12 cellular contexts compared by ENCODE assay signal in genomic region chr17:50144845-50145531, GRCh38. TPM values are rescaled to one million over a fixed set of nuclear protein-coding genes. Genes with fewer than 3 reads are reported as not detected.
DNase-seq lines count a peak whose midpoint lies in the region; ATAC-seq and TF ChIP-seq lines count a peak whose summit lies in the region.
"Had no signal": no experiment of that assay in that cellular context is flagged by ENCODE, and none has a peak within 500 bp of the region (broad histone marks: within the 10 kb centered on the region; RNA-seq: fewer than 3 reads in every experiment).

No MANE protein-coding gene starts in this region.

- H3K4me3 ChIP-seq in left ventricle myocardium inferior = peak overlapping the region; percentile 98
- H3K4me3 ChIP-seq: lung had no signal

- no peaks in the 10 kb centered on the region for H3K9me3 ChIP-seq in left ventricle myocardium inferior (replicated peaks)
- H3K9me3 ChIP-seq: SK-N-SH had no signal

- peak overlapping the region; percentile 69 for H3K27ac Mint-ChIP-seq in T-helper 2 cell treated with Interferon-gamma antibody and Interleukin-4, amounts not matched to agents 5 μg/mL and 100 μg/mL, for 36 hours
- H3K27ac Mint-ChIP-seq in activated T-helper 17 cell treated with anti-CD3 and anti-CD28 coated beads, Interleukin-2, amount 50 U/mL, for 72 hours = peak overlapping the region; percentile 95
- H3K27ac Mint-ChIP-seq in stimulated activated naive CD8-positive, alpha-beta T cell treated with anti-CD3 and anti-CD28 coated beads, Interleukin-15, Interleukin-2, amounts not matched to agents 100 ng/mL and 50 ng/mL, for 24 hours = peak overlapping the region; percentile 62

- H3K27ac ChIP-seq in left ventricle myocardium inferior (replicated peaks) = peak overlapping the region; percentile 98

- DNase-seq in T-helper 2 cell treated with Interferon-gamma antibody and Interleukin-4, amounts not matched to agents 5 μg/mL and 100 μg/mL, for 36 hours (ENCODE audit: low spot score) = peak; percentile 42
- DNase-seq in T-helper 2 cell (no peak), left ventricle myocardium inferior (no peak), KBM-7 (no peak), kidney tubule cell (ENCODE audit: low spot score) (no peak), dermis blood vessel endothelial cell (no peak)
- DNase-seq: 8988T, NCI-H226, SK-N-SH had no signal

- H3K9me3 Mint-ChIP-seq in T-helper 2 cell treated with Interferon-gamma antibody and Interleukin-4, amounts not matched to agents 5 μg/mL and 100 μg/mL, for 36 hours = no peaks in the 10 kb centered on the region
- H3K9me3 Mint-ChIP-seq in activated T-helper 17 cell treated with anti-CD3 and anti-CD28 coated beads, Interleukin-2, amount 50 U/mL, for 72 hours = no peaks in the 10 kb centered on the region
- H3K9me3 Mint-ChIP-seq in stimulated activated naive CD8-positive, alpha-beta T cell treated with anti-CD3 and anti-CD28 coated beads, Interleukin-15, Interleukin-2, amounts not matched to agents 100 ng/mL and 50 ng/mL, for 24 hours = no peaks in the 10 kb centered on the region

- peaks cover 90% of the 10 kb centered on the region for H3K4me1 ChIP-seq in left ventricle myocardium inferior

- intact Hi-C loops in left ventricle myocardium inferior (cut with micrococcal nuclease) = no loop called here

- in situ Hi-C loops in KBM-7 (cut with MboI; ENCODE audit: low pct_unique_long_range_greater_than_20kb, low sequenced_read_pairs) = no loop called here

- H3K4me1 Mint-ChIP-seq in T-helper 2 cell treated with Interferon-gamma antibody and Interleukin-4, amounts not matched to agents 5 μg/mL and 100 μg/mL, for 36 hours (ENCODE audit: low read depth) = peaks cover 63% of the 10 kb centered on the region
- peaks cover 61% of the 10 kb centered on the region for H3K4me1 Mint-ChIP-seq in activated T-helper 17 cell treated with anti-CD3 and anti-CD28 coated beads, Interleukin-2, amount 50 U/mL, for 72 hours
- H3K4me1 Mint-ChIP-seq in stimulated activated naive CD8-positive, alpha-beta T cell treated with anti-CD3 and anti-CD28 coated beads, Interleukin-15, Interleukin-2, amounts not matched to agents 100 ng/mL and 50 ng/mL, for 24 hours (ENCODE audit: low read depth) = peaks cover 77% of the 10 kb centered on the region

- ATAC-seq in activated T-helper 17 cell treated with anti-CD3 and anti-CD28 coated beads, Interleukin-2, amount 50 U/mL, for 72 hours (replicated peaks) = peak; percentile 11

- H3K4me3 Mint-ChIP-seq in T-helper 2 cell treated with Interferon-gamma antibody and Interleukin-4, amounts not matched to agents 5 μg/mL and 100 μg/mL, for 36 hours = peak overlapping the region; percentile 98
- H3K4me3 Mint-ChIP-seq in activated T-helper 17 cell treated with anti-CD3 and anti-CD28 coated beads, Interleukin-2, amount 50 U/mL, for 72 hours = peak overlapping the region; percentile 98
- peak overlapping the region; percentile 94 for H3K4me3 Mint-ChIP-seq in stimulated activated naive CD8-positive, alpha-beta T cell treated with anti-CD3 and anti-CD28 coated beads, Interleukin-15, Interleukin-2, amounts not matched to agents 100 ng/mL and 50 ng/mL, for 24 hours

- TF ChIP-seq CTCF in left ventricle myocardium inferior (IDR thresholded peaks at IDR 0.05; ENCODE audit: borderline replicate concordance) = no peak

- peaks cover 78% of the 10 kb centered on the region for H3K36me3 Mint-ChIP-seq in T-helper 2 cell treated with Interferon-gamma antibody and Interleukin-4, amounts not matched to agents 5 μg/mL and 100 μg/mL, for 36 hours (ENCODE audit: low read depth)
- H3K36me3 Mint-ChIP-seq in activated T-helper 17 cell treated with anti-CD3 and anti-CD28 coated beads, Interleukin-2, amount 50 U/mL, for 72 hours (ENCODE audit: low read depth) = peaks cover 94% of the 10 kb centered on the region
- H3K36me3 Mint-ChIP-seq in stimulated activated naive CD8-positive, alpha-beta T cell treated with anti-CD3 and anti-CD28 coated beads, Interleukin-15, Interleukin-2, amounts not matched to agents 100 ng/mL and 50 ng/mL, for 24 hours (ENCODE audit: low read depth) = peaks cover 55% of the 10 kb centered on the region

- H3K27me3 ChIP-seq in left ventricle myocardium inferior (ENCODE audit: low read depth) = no peaks in the 10 kb centered on the region

- peaks cover 54% of the 10 kb centered on the region for H3K36me3 ChIP-seq in left ventricle myocardium inferior

- no peaks in the 10 kb centered on the region for H3K27me3 Mint-ChIP-seq in T-helper 2 cell treated with Interferon-gamma antibody and Interleukin-4, amounts not matched to agents 5 μg/mL and 100 μg/mL, for 36 hours (ENCODE audit: low read depth)
- no peaks in the 10 kb centered on the region for H3K27me3 Mint-ChIP-seq in activated T-helper 17 cell treated with anti-CD3 and anti-CD28 coated beads, Interleukin-2, amount 50 U/mL, for 72 hours
- H3K27me3 Mint-ChIP-seq in stimulated activated naive CD8-positive, alpha-beta T cell treated with anti-CD3 and anti-CD28 coated beads, Interleukin-15, Interleukin-2, amounts not matched to agents 100 ng/mL and 50 ng/mL, for 24 hours = no peaks in the 10 kb centered on the region

RNA-seq across cellular contexts. Expression of gene PPP1R9B, which starts 5.5 kb away (rescaled TPM):
- total RNA-seq in activated T-helper 17 cell treated with anti-CD3 and anti-CD28 coated beads, Interleukin-2, amount 50 U/mL, for 72 hours = 10 to 100 TPM; 73.6 to 89.2 TPM
- 33.0 TPM for total RNA-seq in left ventricle myocardium inferior
- 35.2 and 45.8 TPM in 2 replicates for total RNA-seq in dermis blood vessel endothelial cell

RNA-seq across cellular contexts. Expression of gene SAMD14, which starts 15.0 kb away (rescaled TPM):
- total RNA-seq in activated T-helper 17 cell treated with anti-CD3 and anti-CD28 coated beads, Interleukin-2, amount 50 U/mL, for 72 hours = 1 to 10 TPM in 1 of 2 donors, under 1 TPM in 1; 0.84 to 6.9 TPM
- total RNA-seq in left ventricle myocardium inferior (1.6 TPM), dermis blood vessel endothelial cell (5.1 and 5.8 TPM in 2 replicates)

RNA-seq across cellular contexts. Expression of gene SGCA, which starts 20.8 kb away (rescaled TPM):
- not detected for total RNA-seq in activated T-helper 17 cell treated with anti-CD3 and anti-CD28 coated beads, Interleukin-2, amount 50 U/mL, for 72 hours
- 137 TPM for total RNA-seq in left ventricle myocardium inferior
- not detected in 2 replicates for total RNA-seq in dermis blood vessel endothelial cell

RNA-seq across cellular contexts. Expression of gene PDK2, which starts 49.8 kb away (rescaled TPM):
- total RNA-seq in activated T-helper 17 cell treated with anti-CD3 and anti-CD28 coated beads, Interleukin-2, amount 50 U/mL, for 72 hours = 10 to 100 TPM; 10.0 to 15.2 TPM
- 206 TPM for total RNA-seq in left ventricle myocardium inferior
- 12.3 and 20.8 TPM in 2 replicates for total RNA-seq in dermis blood vessel endothelial cell

RNA-seq across cellular contexts. Expression of gene COL1A1, which starts 56.4 kb away (rescaled TPM):
- total RNA-seq in activated T-helper 17 cell treated with anti-CD3 and anti-CD28 coated beads, Interleukin-2, amount 50 U/mL, for 72 hours = 1 to 10 TPM in 1 of 2 donors, under 1 TPM in 1; 0.37 to 1.9 TPM
- 45.8 TPM for total RNA-seq in left ventricle myocardium inferior
- 4.2 and 12.6 TPM in 2 replicates for total RNA-seq in dermis blood vessel endothelial cell

Comparison
In these comparisons a context has a peak if more than half of its experiments do, and no peak if none do; other contexts are left out.
1. RNA of gene SGCA, which starts 20.8 kb away (total RNA-seq): 137 TPM in left ventricle myocardium inferior (single experiment); not detected in activated T-helper 17 cell treated with anti-CD3 and anti-CD28 coated beads, Interleukin-2, amount 50 U/mL, for 72 hours and not detected in dermis blood vessel endothelial cell; every median in the first group is over 100 times any median in the second.
2. Peak in every context shown above with its lines, with median percentiles within 50 percentile points of each other: H3K27ac Mint-ChIP-seq and H3K4me3 Mint-ChIP-seq.